20 cellular contexts compared by ENCODE assay signal in genomic region chr9:120353501-120353900, GRCh38.
DNase-seq lines count a peak whose midpoint lies in the region; ATAC-seq and TF ChIP-seq lines count a peak whose summit lies in the region.
"Had no signal": no experiment of that assay in that cellular context is flagged by ENCODE, and none has a peak within 500 bp of the region (broad histone marks: within the 10 kb centered on the region; RNA-seq: fewer than 3 reads in every experiment).

No MANE protein-coding gene starts in this region.

- intact Hi-C loops in activated naive CD4-positive, alpha-beta T cell treated with anti-CD3 and anti-CD28 coated beads for 36 hours (cut with micrococcal nuclease) = no loop called here

- H3K27me3 ChIP-seq in AG04450 (ENCODE audit: control insufficient read depth, insufficient read depth, low read length) = no peaks in the 10 kb centered on the region
- H3K27me3 ChIP-seq: heart right ventricle had no signal

- H3K4me3 ChIP-seq in AG04450 (ENCODE audit: low read depth, low read length) (no peak overlapping the region), fibroblast of the aortic adventitia (ENCODE audit: low read depth, low read length) (no peak overlapping the region)
- H3K4me3 ChIP-seq: heart right ventricle, lower lobe of right lung had no signal

- CTCF ChIA-PET in AG04450 (lab: Charles Lee) = interaction anchor here (2.8 to 3.2 kb wide), 2 partner anchors 124 kb away, joined by 11 to 22 read pairs; no protein-coding TSS in a partner anchor
- CTCF ChIA-PET in activated naive CD4-positive, alpha-beta T cell treated with anti-CD3 and anti-CD28 coated beads for 36 hours (lab: Charles Lee) = no interaction called here

- no peak overlapping the region for H3K27ac Mint-ChIP-seq in endothelial cell (ENCODE audit: unreplicated experiment)
- H3K27ac Mint-ChIP-seq in activated naive CD4-positive, alpha-beta T cell treated with anti-CD3 and anti-CD28 coated beads for 36 hours = no peak overlapping the region

- H3K36me3 Mint-ChIP-seq in endothelial cell (ENCODE audit: low read depth, unreplicated experiment) = peaks cover 4% of the 10 kb centered on the region
- H3K36me3 Mint-ChIP-seq in activated naive CD4-positive, alpha-beta T cell treated with anti-CD3 and anti-CD28 coated beads for 36 hours (ENCODE audit: low read depth) = no peaks in the 10 kb centered on the region

- H3K9me3 Mint-ChIP-seq in endothelial cell (ENCODE audit: unreplicated experiment) = no peaks in the 10 kb centered on the region
- H3K9me3 Mint-ChIP-seq in activated naive CD4-positive, alpha-beta T cell treated with anti-CD3 and anti-CD28 coated beads for 36 hours = peaks cover 1% of the 10 kb centered on the region

- H3K4me3 Mint-ChIP-seq in endothelial cell (ENCODE audit: unreplicated experiment) = no peak overlapping the region
- no peak overlapping the region for H3K4me3 Mint-ChIP-seq in activated naive CD4-positive, alpha-beta T cell treated with anti-CD3 and anti-CD28 coated beads for 36 hours

- ATAC-seq in HG02763 (IDR thresholded peaks at IDR 0.05; ENCODE audit: unreplicated experiment) = no peak
- ATAC-seq: heart right ventricle, lower lobe of right lung had no signal

- H3K27me3 Mint-ChIP-seq in endothelial cell (ENCODE audit: unreplicated experiment) = peaks cover 5% of the 10 kb centered on the region
- H3K27me3 Mint-ChIP-seq in activated naive CD4-positive, alpha-beta T cell treated with anti-CD3 and anti-CD28 coated beads for 36 hours (ENCODE audit: low read depth) = no peaks in the 10 kb centered on the region

- H3K4me1 Mint-ChIP-seq in endothelial cell (ENCODE audit: unreplicated experiment) = no peaks in the 10 kb centered on the region
- no peaks in the 10 kb centered on the region for H3K4me1 Mint-ChIP-seq in activated naive CD4-positive, alpha-beta T cell treated with anti-CD3 and anti-CD28 coated beads for 36 hours (ENCODE audit: low read depth)

- no peaks in the 10 kb centered on the region for H3K9me3 ChIP-seq in AG04450 (ENCODE audit: control insufficient read depth, insufficient read depth, low read length)
- H3K9me3 ChIP-seq: heart right ventricle, lower lobe of right lung had no signal

- H3K27ac ChIP-seq in AG04450 (ENCODE audit: low read depth, low read length) = peak overlapping the region; percentile 11
- H3K27ac ChIP-seq: heart right ventricle, lower lobe of right lung, parathyroid adenoma, RWPE1 had no signal

- POLR2A ChIA-PET in AG04450 (lab: Yijun Ruan, JAX) = no interaction called here

- TF ChIP-seq CTCF in AG04450 (IDR thresholded peaks at IDR 0.05; ENCODE audit: low read depth, low read length) = no peak
- no peak for TF ChIP-seq CTCF in fibroblast of the aortic adventitia (IDR thresholded peaks at IDR 0.05; ENCODE audit: insufficient read depth, low read length)
- no peak for TF ChIP-seq CTCF in endothelial cell (IDR thresholded peaks at IDR 0.05; ENCODE audit: unreplicated experiment)

- DNase-seq in AG04450 (ENCODE audit: low read depth, low spot score) (peak; percentile 10), DMS153 (lab: John Stamatoyannopoulos, UW) (peak; percentile 47), NCI-H69 (lab: John Stamatoyannopoulos, UW) (peak; percentile 18), fibroblast of the aortic adventitia (ENCODE audit: low read depth) (peak; percentile 21), amygdala (lab: John Stamatoyannopoulos, UW) (no peak), endothelial cell (ENCODE audit: low spot score) (no peak)
- DNase-seq in activated naive CD4-positive, alpha-beta T cell treated with anti-CD3 and anti-CD28 coated beads for 36 hours = no peak
- DNase-seq: activated CD4-positive, alpha-beta T cell treated with anti-CD3 and anti-CD28 coated beads, Interleukin-2, amount 50 U/mL, for 1 hour; activated naive CD4-positive, alpha-beta T cell treated with Interleukin-2 at 50 U/mL for 16 hours; activated T-cell treated with anti-CD3 and anti-CD28 coated beads for 4 hours; AML-193; dermis blood vessel endothelial cell; heart right ventricle; lower lobe of right lung; NCI-H1436; NCI-H2227 treated with DMSO at 0.1 percent for 48 hours; stimulated activated CD4-positive, alpha-beta T cell treated with anti-CD3 and anti-CD28 coated beads, Interleukin-4, amount 100 ng/mL, for 1 hour had no signal

Comparison
In these comparisons a context has a peak if more than half of its experiments do, and no peak if none do; other contexts are left out.
1. DNase-seq: peak in AG04450 (single experiment), DMS153 (single experiment), NCI-H69 (single experiment) and fibroblast of the aortic adventitia (single experiment); none in amygdala (0 of 56), endothelial cell (single experiment) and activated naive CD4-positive, alpha-beta T cell treated with anti-CD3 and anti-CD28 coated beads for 36 hours (single experiment).